Comparison of ENCODE assay signal across 8 cellular contexts in the genomic region with DNA sequence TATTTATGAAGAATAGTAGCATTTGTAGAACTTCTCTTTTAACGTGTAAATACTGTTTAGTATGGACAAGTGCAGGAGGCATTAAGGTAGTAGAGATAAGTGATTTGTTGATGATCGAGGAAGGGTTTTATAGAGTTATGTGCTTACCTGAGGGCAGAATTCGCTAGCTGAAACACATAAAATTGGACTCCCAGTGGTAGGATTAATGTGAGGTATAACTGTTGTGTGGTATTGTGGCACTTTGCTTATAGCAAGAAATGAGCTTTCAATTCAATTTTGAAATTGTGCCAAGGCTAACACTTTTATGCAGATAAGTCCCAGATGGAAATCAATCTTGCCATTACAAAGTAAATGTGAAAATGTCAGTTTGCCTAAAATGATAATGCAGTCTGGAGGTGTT. TPM values are rescaled to one million over a fixed set of nuclear protein-coding genes. Genes with fewer than 3 reads are reported as not detected.
DNase-seq lines count a peak whose midpoint lies in the region; ATAC-seq and TF ChIP-seq lines count a peak whose summit lies in the region.

No MANE protein-coding gene starts in this region.

- POLR2A ChIA-PET in activated CD4-positive, alpha-beta T cell treated with anti-CD3 and anti-CD28 coated beads, Interleukin-2, amount 10 ng/mL, durations not matched to agents 7 days and 5 days (lab: Charles Lee): interaction anchor here (0.6 kb wide), 1 partner anchor 233 kb away, joined by 3 read pairs; no protein-coding TSS in a partner anchor
- POLR2A ChIA-PET in activated CD8-positive, alpha-beta T cell treated with anti-CD3 and anti-CD28 coated beads for 36 hours (lab: Charles Lee): no interaction called here

- H3K27ac Mint-ChIP-seq in activated CD4-positive, alpha-beta T cell treated with anti-CD3 and anti-CD28 coated beads, Interleukin-2, amount 10 ng/mL, durations not matched to agents 7 days and 5 days: peak overlapping the region; percentile 94
- H3K27ac Mint-ChIP-seq in activated CD8-positive, alpha-beta T cell treated with anti-CD3 and anti-CD28 coated beads for 36 hours: peak overlapping the region; percentile 90

- H3K9ac ChIP-seq in iPS-20b (ENCODE audit: low read depth, low read length): peak overlapping the region; percentile 95; the same call in 1 of the 2 replicates

- peaks cover 12% of the 10 kb centered on the region for H3K27me3 ChIP-seq in iPS-20b (ENCODE audit: insufficient read depth, low read length)
- no peaks in the 10 kb centered on the region for H3K27me3 ChIP-seq in testis

- H3K4me3 Mint-ChIP-seq in activated CD4-positive, alpha-beta T cell treated with anti-CD3 and anti-CD28 coated beads, Interleukin-2, amount 10 ng/mL, durations not matched to agents 7 days and 5 days: peak overlapping the region; percentile 99
- peak overlapping the region; percentile 95 for H3K4me3 Mint-ChIP-seq in activated CD8-positive, alpha-beta T cell treated with anti-CD3 and anti-CD28 coated beads for 36 hours

- no peak for DNase-seq in activated CD4-positive, alpha-beta T cell treated with anti-CD3 and anti-CD28 coated beads, Interleukin-2, amount 10 ng/mL, durations not matched to agents 7 days and 5 days
- DNase-seq in activated CD4-positive, alpha-beta T cell treated with anti-CD3 and anti-CD28 coated beads for 1 hour: no peak
- no peak for DNase-seq in activated CD8-positive, alpha-beta T cell treated with anti-CD3 and anti-CD28 coated beads for 36 hours
- DNase-seq in testis: no peak
- no peak for DNase-seq in midbrain (lab: John Stamatoyannopoulos, UW)

- no peaks in the 10 kb centered on the region for H3K27me3 Mint-ChIP-seq in activated CD4-positive, alpha-beta T cell treated with anti-CD3 and anti-CD28 coated beads, Interleukin-2, amount 10 ng/mL, durations not matched to agents 7 days and 5 days
- H3K27me3 Mint-ChIP-seq in activated CD8-positive, alpha-beta T cell treated with anti-CD3 and anti-CD28 coated beads for 36 hours: no peaks in the 10 kb centered on the region

- ATAC-seq in activated CD8-positive, alpha-beta T cell treated with anti-CD3 and anti-CD28 coated beads for 36 hours: no peak
- ATAC-seq in GM21529 (IDR thresholded peaks at IDR 0.05; ENCODE audit: unreplicated experiment) (no peak), HG02642 (IDR thresholded peaks at IDR 0.05; ENCODE audit: poor library complexity, unreplicated experiment) (no peak)

- H3K27ac ChIP-seq in iPS-20b (ENCODE audit: low read length) (no peak overlapping the region), testis (peak overlapping the region; percentile 93 to 97)

- TF ChIP-seq POLR2A in testis (IDR thresholded peaks at IDR 0.05): no peak

- H3K36me3 Mint-ChIP-seq in activated CD4-positive, alpha-beta T cell treated with anti-CD3 and anti-CD28 coated beads, Interleukin-2, amount 10 ng/mL, durations not matched to agents 7 days and 5 days (ENCODE audit: low read depth): peaks cover 12% of the 10 kb centered on the region
- H3K36me3 Mint-ChIP-seq in activated CD8-positive, alpha-beta T cell treated with anti-CD3 and anti-CD28 coated beads for 36 hours (ENCODE audit: low read depth): peaks cover 19% of the 10 kb centered on the region

- H3K9me3 Mint-ChIP-seq in activated CD4-positive, alpha-beta T cell treated with anti-CD3 and anti-CD28 coated beads, Interleukin-2, amount 10 ng/mL, durations not matched to agents 7 days and 5 days: no peaks in the 10 kb centered on the region
- no peaks in the 10 kb centered on the region for H3K9me3 Mint-ChIP-seq in activated CD8-positive, alpha-beta T cell treated with anti-CD3 and anti-CD28 coated beads for 36 hours

- H3K4me3 ChIP-seq in iPS-20b (ENCODE audit: low read length): peak overlapping the region; percentile 97
- peak overlapping the region; percentile 71 to 98 for H3K4me3 ChIP-seq in testis

- no peaks in the 10 kb centered on the region for H3K9me3 ChIP-seq in iPS-20b (ENCODE audit: insufficient read depth, low read depth, low read length)
- H3K9me3 ChIP-seq in testis: no peaks in the 10 kb centered on the region

- CTCF ChIA-PET in activated CD4-positive, alpha-beta T cell treated with anti-CD3 and anti-CD28 coated beads, Interleukin-2, amount 10 ng/mL, durations not matched to agents 7 days and 5 days (lab: Charles Lee): interaction anchor here (0.6 to 1.2 kb wide), 3 partner anchors 219 to 308 kb away, joined by 3 to 4 read pairs (median 3); no protein-coding TSS in a partner anchor
- CTCF ChIA-PET in activated CD8-positive, alpha-beta T cell treated with anti-CD3 and anti-CD28 coated beads for 36 hours (lab: Charles Lee): interaction anchor here (0.9 to 1.6 kb wide), 5 partner anchors 23 to 268 kb away, joined by 3 to 9 read pairs (median 3); no protein-coding TSS in a partner anchor

- H3K4me1 ChIP-seq in iPS-20b (ENCODE audit: insufficient read depth, low read length) (peaks cover 2% of the 10 kb centered on the region), testis (peaks cover 23% of the 10 kb centered on the region)

- no peak for TF ChIP-seq CTCF in activated CD8-positive, alpha-beta T cell treated with anti-CD3 and anti-CD28 coated beads for 36 hours (IDR thresholded peaks at IDR 0.05)
- no peak for TF ChIP-seq CTCF in testis (IDR thresholded peaks at IDR 0.05)

- 16 to 19% methylated on average over 3 of the region's 3 CpGs for WGBS in testis, 2 donors

- H3K4me1 Mint-ChIP-seq in activated CD4-positive, alpha-beta T cell treated with anti-CD3 and anti-CD28 coated beads, Interleukin-2, amount 10 ng/mL, durations not matched to agents 7 days and 5 days: peaks cover 50% of the 10 kb centered on the region
- H3K4me1 Mint-ChIP-seq in activated CD8-positive, alpha-beta T cell treated with anti-CD3 and anti-CD28 coated beads for 36 hours (ENCODE audit: low read depth): peaks cover 44% of the 10 kb centered on the region

- H3K36me3 ChIP-seq in iPS-20b (ENCODE audit: insufficient read depth, low read depth, low read length): peaks cover 6% of the 10 kb centered on the region; the same call in 1 of the 2 replicates
- no peaks in the 10 kb centered on the region for H3K36me3 ChIP-seq in testis (ENCODE audit: low read depth, missing control alignments)

- intact Hi-C loops in activated CD8-positive, alpha-beta T cell treated with anti-CD3 and anti-CD28 coated beads for 36 hours (cut with micrococcal nuclease): loop anchor here (10.0 kb wide), 1 partner anchor 538 kb away; no protein-coding TSS in a partner anchor
- intact Hi-C loops in testis (cut with DNase I; ENCODE audit: low total_unique reads): no loop called here

RNA-seq across cellular contexts. Expression of gene AP3S1, which starts 1.2 kb away (rescaled TPM):
- 10 to 100 TPM; 68.8 to 74.0 TPM for total RNA-seq in activated CD4-positive, alpha-beta T cell treated with anti-CD3 and anti-CD28 coated beads, Interleukin-2, amount 10 ng/mL, durations not matched to agents 7 days and 5 days
- 100 to 1,000 TPM; 102 to 107 TPM for total RNA-seq in activated CD8-positive, alpha-beta T cell treated with anti-CD3 and anti-CD28 coated beads for 36 hours
- total RNA-seq in testis: 100 to 1,000 TPM; 103 to 105 TPM
- polyA plus RNA-seq in testis (ENCODE audit: insufficient read depth, low read depth, low replicate concordance): 136 TPM

RNA-seq across cellular contexts. Expression of gene ATG12, which starts 1.6 kb away (rescaled TPM):
- 10 to 100 TPM; 44.5 to 48.2 TPM for total RNA-seq in activated CD4-positive, alpha-beta T cell treated with anti-CD3 and anti-CD28 coated beads, Interleukin-2, amount 10 ng/mL, durations not matched to agents 7 days and 5 days
- 10 to 100 TPM; 37.2 to 37.8 TPM for total RNA-seq in activated CD8-positive, alpha-beta T cell treated with anti-CD3 and anti-CD28 coated beads for 36 hours
- 10 to 100 TPM; 49.7 to 65.8 TPM for total RNA-seq in testis
- polyA plus RNA-seq in testis (ENCODE audit: insufficient read depth, low read depth, low replicate concordance): 50.5 TPM

RNA-seq across cellular contexts. Expression of gene CDO1, which starts 26.5 kb away (rescaled TPM):
- total RNA-seq in activated CD4-positive, alpha-beta T cell treated with anti-CD3 and anti-CD28 coated beads, Interleukin-2, amount 10 ng/mL, durations not matched to agents 7 days and 5 days: not detected
- total RNA-seq in activated CD8-positive, alpha-beta T cell treated with anti-CD3 and anti-CD28 coated beads for 36 hours: under 1 TPM; 0.18 to 0.22 TPM
- total RNA-seq in testis: 10 to 100 TPM; 41.3 to 45.0 TPM
- polyA plus RNA-seq in testis (ENCODE audit: insufficient read depth, low read depth, low replicate concordance): 31.6 TPM

Comparison
In these comparisons a context has a peak if more than half of its experiments do, and no peak if none do; other contexts are left out.
1. RNA of gene CDO1, which starts 26.5 kb away (total RNA-seq): 41.3 to 45.0 TPM in testis; 0.18 to 0.22 TPM in activated CD8-positive, alpha-beta T cell treated with anti-CD3 and anti-CD28 coated beads for 36 hours and not detected in activated CD4-positive, alpha-beta T cell treated with anti-CD3 and anti-CD28 coated beads, Interleukin-2, amount 10 ng/mL, durations not matched to agents 7 days and 5 days; every median in the first group is over 10 times any median in the second.